ENCODE assay signal across 1 cellular context in genomic region chr5:141636413-141637265, GRCh38.
TF ChIP-seq lines count a peak whose summit lies in the region.

Gene HDAC3 (minus strand): TSS chr5:141636849. CDS start chr5:141636790, 59 bp downstream.
Gene RELL2 (plus strand): TSS chr5:141636997. CDS start chr5:141638226, 1,229 bp downstream.

TF ChIP-seq in GM12878, 131 proteins besides CTCF, POLR2A, EP300 and RAD21 (continued from another document and continues in another):
- TF ChIP-seq CBX3 (IDR thresholded peaks at IDR 0.05; ENCODE audit: borderline replicate concordance, low read depth) (no peak), TAF1 (IDR thresholded peaks at IDR 0.05; ENCODE audit: borderline replicate concordance, low read depth, low read length) (no peak; the same call in 1 of the 2 replicates), ZBTB4 (CRISPR knock-in tag; IDR thresholded peaks at IDR 0.05) (no peak), TARDBP (IDR thresholded peaks at IDR 0.05; ENCODE audit: borderline replicate concordance) (0 out of 2 replicates have a peak, but pooled peaks have one; percentile 7), DPF2 (IDR thresholded peaks at IDR 0.05) (peak; percentile 75), NKRF (conservative IDR thresholded peaks at IDR 0.05) (peak; percentile 67), NBN (IDR thresholded peaks at IDR 0.05) (0 out of 2 replicates have a peak, but pooled peaks have one; percentile 65), YBX1 (IDR thresholded peaks at IDR 0.05) (no peak), RCOR1 (conservative IDR thresholded peaks at IDR 0.05; ENCODE audit: low read depth, low read length) (no peak), KAT2A (conservative IDR thresholded peaks at IDR 0.05; ENCODE audit: control insufficient read depth, low read depth, low read length) (no peak), ZNF217 (IDR thresholded peaks at IDR 0.05) (no peak), ETV6 (conservative IDR thresholded peaks at IDR 0.05 in 1 of 2, IDR thresholded peaks at IDR 0.05 in 1 of 2; ENCODE audit: borderline replicate concordance in 1 of 2, low read depth in 1 of 2) (no peak), E2F8 (IDR thresholded peaks at IDR 0.05; ENCODE audit: low read depth, partially characterized antibody) (no peak), RBBP5 (conservative IDR thresholded peaks at IDR 0.05) (no peak), NFXL1 (IDR thresholded peaks at IDR 0.05; ENCODE audit: borderline replicate concordance) (peak; percentile 63; the same call in 1 of the 2 replicates), FOXK2 (IDR thresholded peaks at IDR 0.05) (no peak), FOXM1 (IDR thresholded peaks at IDR 0.05; ENCODE audit: low read depth, low read length) (no peak), NFIC (IDR thresholded peaks at IDR 0.05; ENCODE audit: low read depth, low read length) (no peak), E4F1 (IDR thresholded peaks at IDR 0.05; ENCODE audit: borderline replicate concordance, partially characterized antibody) (no peak), JUND (IDR thresholded peaks at IDR 0.05; ENCODE audit: low read depth, low read length) (no peak), USF2 (IDR thresholded peaks at IDR 0.05; ENCODE audit: borderline replicate concordance, low read depth, low read length) (no peak), BCL11A (IDR thresholded peaks at IDR 0.05; ENCODE audit: low read depth, low read length) (no peak), EGR1 (IDR thresholded peaks at IDR 0.05; ENCODE audit: borderline replicate concordance in 1 of 2, low read depth in 2 of 2, low read length in 2 of 2) (peak; percentile 40 to 86; a peak in 2 of 3 replicates), SUPT20H (IDR thresholded peaks at IDR 0.05; ENCODE audit: borderline replicate concordance, control insufficient read depth, low read depth, low read length) (no peak), ZBTB40 (IDR thresholded peaks at IDR 0.05; ENCODE audit: borderline replicate concordance) (no peak), SMC3 (IDR thresholded peaks at IDR 0.05; ENCODE audit: borderline replicate concordance, low read length) (no peak), SUZ12 (IDR thresholded peaks at IDR 0.05; ENCODE audit: unreplicated experiment) (no peak), ATF7 (IDR thresholded peaks at IDR 0.05; ENCODE audit: low read depth) (no peak), POLR2AphosphoS5 (IDR thresholded peaks at IDR 0.05; ENCODE audit: low read length) (peak; percentile 54; the same call in 1 of the 2 replicates), ZNF207 (IDR thresholded peaks at IDR 0.05; ENCODE audit: borderline replicate concordance) (no peak), MXI1 (IDR thresholded peaks at IDR 0.05; ENCODE audit: low read depth, low read length) (no peak), YY1 (IDR thresholded peaks at IDR 0.05; ENCODE audit: low read depth, low read length) (no peak), IRF3 (IDR thresholded peaks at IDR 0.05) (no peak), BHLHE40 (IDR thresholded peaks at IDR 0.05; ENCODE audit: borderline replicate concordance in 1 of 2, low read depth in 2 of 2, low read length in 1 of 2) (peak; percentile 3 to 52; a peak in 1 of 4 replicates), NR2C1 (IDR thresholded peaks at IDR 0.05) (no peak), RELA (IDR thresholded peaks at IDR 0.05; ENCODE audit: borderline replicate concordance, partially characterized antibody) (no peak), CEBPZ (IDR thresholded peaks at IDR 0.05; ENCODE audit: low read depth, low read length) (no peak)
